In genomic region chr10:123848564-123849457, GRCh38 we compare ENCODE assay signal across 12 cellular contexts. TPM values are rescaled to one million over a fixed set of nuclear protein-coding genes. Genes with fewer than 3 reads are reported as not detected.
DNase-seq lines count a peak whose midpoint lies in the region; ATAC-seq and TF ChIP-seq lines count a peak whose summit lies in the region.
"Had no signal": no experiment of that assay in that cellular context is flagged by ENCODE, and none has a peak within 500 bp of the region (broad histone marks: within the 10 kb centered on the region; RNA-seq: fewer than 3 reads in every experiment).

No MANE protein-coding gene starts in this region.

- ATAC-seq in GM19397 (IDR thresholded peaks at IDR 0.05; ENCODE audit: unreplicated experiment) (peak; percentile 66), HG02973 (IDR thresholded peaks at IDR 0.05; ENCODE audit: unreplicated experiment) (peak; percentile 62)
- no peak for ATAC-seq in activated T-cell treated with anti-CD3 and anti-CD28 coated beads, Interleukin-2, amount 50 U/mL, for 4 hours
- ATAC-seq in activated CD8-positive, alpha-beta T cell treated with anti-CD3 and anti-CD28 coated beads, Interleukin-2, amount 10 ng/mL, durations not matched to agents 7 days and 5 days: no peak

- BruUV-seq in A673 (replicated peaks; lab: Mats Ljungman, UMichigan): no TSS peak

- H3K27ac ChIP-seq in A673 (ENCODE audit: low read depth, low read length, poor library complexity, severe bottlenecking): no peak overlapping the region

- no peaks in the 10 kb centered on the region for H3K36me3 ChIP-seq in A673 (ENCODE audit: insufficient read depth, low read length, poor library complexity, severe bottlenecking)

- peaks cover 25% of the 10 kb centered on the region for H3K27me3 ChIP-seq in A673 (replicated peaks; ENCODE audit: insufficient read depth, low read depth, low read length, poor library complexity)

- CTCF ChIA-PET in A673 (lab: Charles Lee): no interaction called here
- CTCF ChIA-PET in activated CD8-positive, alpha-beta T cell treated with anti-CD3 and anti-CD28 coated beads, Interleukin-2, amount 10 ng/mL, durations not matched to agents 7 days and 5 days (lab: Charles Lee): no interaction called here

- peaks cover 6% of the 10 kb centered on the region for H3K27me3 Mint-ChIP-seq in activated T-cell treated with anti-CD3 and anti-CD28 coated beads, Interleukin-2, amount 50 U/mL, for 4 hours (ENCODE audit: low read depth)
- H3K27me3 Mint-ChIP-seq in activated CD8-positive, alpha-beta T cell treated with anti-CD3 and anti-CD28 coated beads, Interleukin-2, amount 10 ng/mL, durations not matched to agents 7 days and 5 days (ENCODE audit: low read depth): peaks cover 4% of the 10 kb centered on the region

- H3K36me3 Mint-ChIP-seq in activated T-cell treated with anti-CD3 and anti-CD28 coated beads, Interleukin-2, amount 50 U/mL, for 4 hours (ENCODE audit: insufficient read depth): no peaks in the 10 kb centered on the region
- no peaks in the 10 kb centered on the region for H3K36me3 Mint-ChIP-seq in activated CD8-positive, alpha-beta T cell treated with anti-CD3 and anti-CD28 coated beads, Interleukin-2, amount 10 ng/mL, durations not matched to agents 7 days and 5 days (ENCODE audit: low read depth)

- peaks cover 9% of the 10 kb centered on the region for H3K9me3 Mint-ChIP-seq in activated T-cell treated with anti-CD3 and anti-CD28 coated beads, Interleukin-2, amount 50 U/mL, for 4 hours
- H3K9me3 Mint-ChIP-seq in activated CD8-positive, alpha-beta T cell treated with anti-CD3 and anti-CD28 coated beads, Interleukin-2, amount 10 ng/mL, durations not matched to agents 7 days and 5 days (ENCODE audit: insufficient read depth): no peaks in the 10 kb centered on the region

- DNase-seq in A673 (ENCODE audit: low spot score) (peak; percentile 2), NCI-H1417 (lab: John Stamatoyannopoulos, UW) (peak in 2 of 3 experiments; percentile 2 to 62), T-helper 1 cell (no peak), ecto neural progenitor cell (ENCODE audit: low spot score) (no peak)
- DNase-seq in activated T-cell treated with anti-CD3 and anti-CD28 coated beads, Interleukin-2, amount 50 U/mL, for 4 hours: no peak
- DNase-seq in activated CD8-positive, alpha-beta T cell treated with anti-CD3 and anti-CD28 coated beads, Interleukin-2, amount 10 ng/mL, durations not matched to agents 7 days and 5 days: no peak
- DNase-seq: activated T-cell treated with anti-CD3 and anti-CD28 coated beads for 4 hours, mesendoderm, NCI-H2081, SW 1271 had no signal

- no peak for TF ChIP-seq CTCF in A673 (conservative IDR thresholded peaks at IDR 0.05; ENCODE audit: low read depth, low read length)

- H3K27ac Mint-ChIP-seq in activated CD8-positive, alpha-beta T cell treated with anti-CD3 and anti-CD28 coated beads, Interleukin-2, amount 10 ng/mL, durations not matched to agents 7 days and 5 days: no peak overlapping the region

- no peaks in the 10 kb centered on the region for H3K4me1 ChIP-seq in A673 (ENCODE audit: insufficient read depth, low read length, poor library complexity, severe bottlenecking)

- H3K4me3 ChIP-seq in A673 (ENCODE audit: low read depth, low read length, poor library complexity, severe bottlenecking): no peak overlapping the region

- intact Hi-C loops in A673 (cut with micrococcal nuclease; ENCODE audit: unreplicated experiment): no loop called here

- no peaks in the 10 kb centered on the region for H3K9me3 ChIP-seq in A673 (ENCODE audit: low read depth, low read length, poor library complexity, severe bottlenecking)

- H3K4me1 Mint-ChIP-seq in activated T-cell treated with anti-CD3 and anti-CD28 coated beads, Interleukin-2, amount 50 U/mL, for 4 hours (ENCODE audit: low read depth): no peaks in the 10 kb centered on the region
- peaks cover 3% of the 10 kb centered on the region for H3K4me1 Mint-ChIP-seq in activated CD8-positive, alpha-beta T cell treated with anti-CD3 and anti-CD28 coated beads, Interleukin-2, amount 10 ng/mL, durations not matched to agents 7 days and 5 days (ENCODE audit: low read depth)

- POLR2A ChIA-PET in A673 (lab: Charles Lee; ENCODE audit: low non-redundant PET): no interaction called here
- POLR2A ChIA-PET in activated CD8-positive, alpha-beta T cell treated with anti-CD3 and anti-CD28 coated beads, Interleukin-2, amount 10 ng/mL, durations not matched to agents 7 days and 5 days (lab: Charles Lee): no interaction called here

- no peak overlapping the region for H3K4me3 Mint-ChIP-seq in activated T-cell treated with anti-CD3 and anti-CD28 coated beads, Interleukin-2, amount 50 U/mL, for 4 hours
- H3K4me3 Mint-ChIP-seq in activated CD8-positive, alpha-beta T cell treated with anti-CD3 and anti-CD28 coated beads, Interleukin-2, amount 10 ng/mL, durations not matched to agents 7 days and 5 days: no peak overlapping the region

RNA-seq across cellular contexts. Expression of gene CPXM2, which starts 42.8 kb away (rescaled TPM):
- total RNA-seq in A673 (2021): not detected in 2 replicates
- total RNA-seq in activated T-cell treated with anti-CD3 and anti-CD28 coated beads, Interleukin-2, amount 50 U/mL, for 4 hours: not detected
- total RNA-seq in activated CD8-positive, alpha-beta T cell treated with anti-CD3 and anti-CD28 coated beads, Interleukin-2, amount 10 ng/mL, durations not matched to agents 7 days and 5 days: not detected

Comparison
In these comparisons a context has a peak if more than half of its experiments do, and no peak if none do; other contexts are left out.
1. DNase-seq: peak in A673 (single experiment) and NCI-H1417 (2 of 3); none in T-helper 1 cell (0 of 5), activated T-cell treated with anti-CD3 and anti-CD28 coated beads, Interleukin-2, amount 50 U/mL, for 4 hours (single experiment), activated CD8-positive, alpha-beta T cell treated with anti-CD3 and anti-CD28 coated beads, Interleukin-2, amount 10 ng/mL, durations not matched to agents 7 days and 5 days (single experiment) and ecto neural progenitor cell (single experiment).
2. ATAC-seq: peak in GM19397 (single experiment) and HG02973 (single experiment); none in activated T-cell treated with anti-CD3 and anti-CD28 coated beads, Interleukin-2, amount 50 U/mL, for 4 hours (0 of 2) and activated CD8-positive, alpha-beta T cell treated with anti-CD3 and anti-CD28 coated beads, Interleukin-2, amount 10 ng/mL, durations not matched to agents 7 days and 5 days (single experiment).